ENCODE assay signal across 17 cellular contexts in genomic region chr3:55609230-55610100, GRCh38.
DNase-seq lines count a peak whose midpoint lies in the region; TF ChIP-seq lines count a peak whose summit lies in the region.
"Had no signal": no experiment of that assay in that cellular context is flagged by ENCODE, and none has a peak within 500 bp of the region (broad histone marks: within the 10 kb centered on the region; RNA-seq: fewer than 3 reads in every experiment).

No MANE protein-coding gene starts in this region.

- no peak overlapping the region for H3K4me3 ChIP-seq in OCI-LY3 (ENCODE audit: low read length)
- H3K4me3 ChIP-seq: heart right ventricle, psoas muscle had no signal

- H2AFZ ChIP-seq in OCI-LY3 (ENCODE audit: low read depth, low read length) = no peak overlapping the region

- DNase-seq in NCI-H748 (lab: John Stamatoyannopoulos, UW; ENCODE audit: unreplicated experiment) = peak; percentile 30
- DNase-seq in NCI-H748 treated with DMSO at 0.1 percent for 48 hours (lab: John Stamatoyannopoulos, UW) = no peak
- DNase-seq in erythroblast (lab: John Stamatoyannopoulos, UW) = peak; percentile 1 to 9
- DNase-seq in type B pancreatic cell (ENCODE audit: extremely low spot score, unreplicated experiment) = no peak
- no peak for DNase-seq in activated CD4-positive, alpha-beta T cell treated with anti-CD3 and anti-CD28 coated beads for 48 hours
- DNase-seq in activated CD4-positive, alpha-beta T cell treated with anti-CD3 and anti-CD28 coated beads, Interleukin-2, amount 50 U/mL, for 48 hours = no peak
- no peak for DNase-seq in progenitor cell of endocrine pancreas (ENCODE audit: low spot score, unreplicated experiment)
- DNase-seq: activated CD4-positive, alpha-beta T cell treated with anti-CD3 and anti-CD28 coated beads, Interleukin-2, amount 50 U/mL, for 4 hours; activated naive CD8-positive, alpha-beta T cell treated with anti-CD3 and anti-CD28 coated beads, Interleukin-2, amount 50 U/mL, for 24 hours; activated T-cell treated with anti-CD3 and anti-CD28 coated beads, Interleukin-2, amount 50 U/mL, for 48 hours; CD4-positive, CD25-positive, alpha-beta regulatory T cell; cerebellar nuclear complex; heart right ventricle; NCI-H1092; psoas muscle; T1000 had no signal

- H3K27me3 Mint-ChIP-seq in type B pancreatic cell = peaks cover 43% of the 10 kb centered on the region
- no peaks in the 10 kb centered on the region for H3K27me3 Mint-ChIP-seq in progenitor cell of endocrine pancreas
- H3K27me3 Mint-ChIP-seq: activated naive CD8-positive, alpha-beta T cell treated with anti-CD3 and anti-CD28 coated beads, Interleukin-2, amount 50 U/mL, for 24 hours had no signal

- H3K9ac ChIP-seq in OCI-LY3 (ENCODE audit: low read length) = no peak overlapping the region

- H3K9me3 ChIP-seq in OCI-LY3 (ENCODE audit: insufficient read depth, low read length) = no peaks in the 10 kb centered on the region
- H3K9me3 ChIP-seq: heart right ventricle, psoas muscle had no signal

- TF ChIP-seq POLR2A in erythroblast (IDR thresholded peaks at IDR 0.05; ENCODE audit: low read length) = no peak

- no peaks in the 10 kb centered on the region for H4K20me1 ChIP-seq in OCI-LY3 (ENCODE audit: insufficient read depth, low read length)

- H3K79me2 ChIP-seq in OCI-LY3 (ENCODE audit: low read length) = no peaks in the 10 kb centered on the region

- peaks cover 9% of the 10 kb centered on the region for H3K9me3 Mint-ChIP-seq in type B pancreatic cell
- H3K9me3 Mint-ChIP-seq in progenitor cell of endocrine pancreas (ENCODE audit: low read depth) = no peaks in the 10 kb centered on the region
- H3K9me3 Mint-ChIP-seq: activated naive CD8-positive, alpha-beta T cell treated with anti-CD3 and anti-CD28 coated beads, Interleukin-2, amount 50 U/mL, for 24 hours had no signal

- H3K4me1 ChIP-seq in OCI-LY3 (ENCODE audit: low read length) = peaks cover 46% of the 10 kb centered on the region
- H3K4me1 ChIP-seq: heart right ventricle, psoas muscle had no signal

- H3K27ac Mint-ChIP-seq in type B pancreatic cell (no peak overlapping the region), progenitor cell of endocrine pancreas (no peak overlapping the region)
- H3K27ac Mint-ChIP-seq: activated naive CD8-positive, alpha-beta T cell treated with anti-CD3 and anti-CD28 coated beads, Interleukin-2, amount 50 U/mL, for 24 hours; CD4-positive, CD25-positive, alpha-beta regulatory T cell had no signal

- no peak overlapping the region for H3K27ac ChIP-seq in OCI-LY3 (ENCODE audit: low read length)
- H3K27ac ChIP-seq: heart right ventricle, psoas muscle had no signal

- H3K36me3 Mint-ChIP-seq in type B pancreatic cell (peaks cover 3% of the 10 kb centered on the region), progenitor cell of endocrine pancreas (ENCODE audit: insufficient read depth) (no peaks in the 10 kb centered on the region)
- H3K36me3 Mint-ChIP-seq: CD4-positive, CD25-positive, alpha-beta regulatory T cell had no signal

- H3K27me3 ChIP-seq in OCI-LY3 (ENCODE audit: low read depth, low read length) = no peaks in the 10 kb centered on the region

- H3K4me3 Mint-ChIP-seq in type B pancreatic cell (no peak overlapping the region), progenitor cell of endocrine pancreas (ENCODE audit: low read depth) (no peak overlapping the region)
- H3K4me3 Mint-ChIP-seq: activated naive CD8-positive, alpha-beta T cell treated with anti-CD3 and anti-CD28 coated beads, Interleukin-2, amount 50 U/mL, for 24 hours; CD4-positive, CD25-positive, alpha-beta regulatory T cell had no signal

- H3K36me3 ChIP-seq in OCI-LY3 (replicated peaks; ENCODE audit: low read depth, low read length) = no peaks in the 10 kb centered on the region
- H3K36me3 ChIP-seq: heart right ventricle had no signal

- H3K4me1 Mint-ChIP-seq in type B pancreatic cell (ENCODE audit: unreplicated experiment) (peaks cover 17% of the 10 kb centered on the region), progenitor cell of endocrine pancreas (ENCODE audit: low read depth) (peaks cover 3% of the 10 kb centered on the region)
- H3K4me1 Mint-ChIP-seq: activated naive CD8-positive, alpha-beta T cell treated with anti-CD3 and anti-CD28 coated beads, Interleukin-2, amount 50 U/mL, for 24 hours; CD4-positive, CD25-positive, alpha-beta regulatory T cell had no signal

- H3K4me2 ChIP-seq in OCI-LY3 (ENCODE audit: low read length) = no peak overlapping the region

- TF ChIP-seq CTCF in OCI-LY3 (IDR thresholded peaks at IDR 0.05; ENCODE audit: low read depth, low read length) (peak; percentile 48), type B pancreatic cell (conservative IDR thresholded peaks at IDR 0.05) (no peak), progenitor cell of endocrine pancreas (IDR thresholded peaks at IDR 0.05; ENCODE audit: unreplicated experiment) (no peak)

Comparison
In these comparisons a context has a peak if more than half of its experiments do, and no peak if none do; other contexts are left out.
1. DNase-seq: peak in NCI-H748 (single experiment) and erythroblast (2 of 2); none in NCI-H748 treated with DMSO at 0.1 percent for 48 hours (single experiment), type B pancreatic cell (single experiment), activated CD4-positive, alpha-beta T cell treated with anti-CD3 and anti-CD28 coated beads for 48 hours (single experiment), activated CD4-positive, alpha-beta T cell treated with anti-CD3 and anti-CD28 coated beads, Interleukin-2, amount 50 U/mL, for 48 hours (0 of 2) and progenitor cell of endocrine pancreas (single experiment).